ENCODE assay signal across 9 cellular contexts in genomic region chr5:151298063-151298462, GRCh38. TPM values are rescaled to one million over a fixed set of nuclear protein-coding genes. Genes with fewer than 3 reads are reported as not detected.
DNase-seq lines count a peak whose midpoint lies in the region; ATAC-seq, FAIRE-seq and TF ChIP-seq lines count a peak whose summit lies in the region.
"Had no signal": no experiment of that assay in that cellular context is flagged by ENCODE, and none has a peak within 500 bp of the region (broad histone marks: within the 10 kb centered on the region; RNA-seq: fewer than 3 reads in every experiment).

No MANE protein-coding gene starts in this region.

- H3K27me3 ChIP-seq in SJCRH30 (no peaks in the 10 kb centered on the region), aorta (ENCODE audit: control insufficient read depth in 1 of 2, insufficient read depth in 2 of 2, low read length in 1 of 2) (no peaks in the 10 kb centered on the region)

- WGBS in aorta, 2 donors: 8 to 78% methylated on average over 4 of the region's 4 CpGs

- no peak for FAIRE-seq in H54 (lab: Jason Lieb, UNC)

- no peaks in the 10 kb centered on the region for H3K36me3 ChIP-seq in SJCRH30
- no peaks in the 10 kb centered on the region for H3K36me3 ChIP-seq in aorta (ENCODE audit: control insufficient read depth in 1 of 2, insufficient read depth in 2 of 2, low read length in 1 of 2)

- H3K4me1 ChIP-seq in SJCRH30 (no peaks in the 10 kb centered on the region), aorta (ENCODE audit: control insufficient read depth in 1 of 2, insufficient read depth in 2 of 2, low read length in 2 of 2) (no peaks in the 10 kb centered on the region)

- ATAC-seq in aorta (ENCODE audit: low FRiP score): peak; percentile 59
- no peak for ATAC-seq in GM18909 (IDR thresholded peaks at IDR 0.05; ENCODE audit: poor library complexity, unreplicated experiment)

- no peaks in the 10 kb centered on the region for H3K9me3 ChIP-seq in SJCRH30 (replicated peaks)
- no peaks in the 10 kb centered on the region for H3K9me3 ChIP-seq in aorta (ENCODE audit: control insufficient read depth, low read length)

- H3K27ac ChIP-seq in SJCRH30: no peak overlapping the region
- no peak overlapping the region for H3K27ac ChIP-seq in aorta (ENCODE audit: low read depth in 1 of 2, low read length in 2 of 2)

- TF ChIP-seq POLR2A in H54 (IDR thresholded peaks at IDR 0.05; ENCODE audit: low read depth, low read length): no peak

- intact Hi-C loops in aorta (cut with DNase I): no loop called here

- no peak overlapping the region for H3K4me3 ChIP-seq in SJCRH30
- H3K4me3 ChIP-seq in aorta (ENCODE audit: low read length in 2 of 2): no peak overlapping the region

- DNase-seq in COR-L47 (lab: John Stamatoyannopoulos, UW) (peak; percentile 47), H54 (ENCODE audit: insufficient read length, low spot score) (peak; percentile 51), SJCRH30 (peak; percentile 25 to 60), globus pallidus (ENCODE audit: low spot score) (peak; percentile 11), aorta (no peak), cerebellum (ENCODE audit: low spot score) (no peak), inferior parietal cortex (ENCODE audit: extremely low spot score) (no peak)

RNA-seq across cellular contexts. Expression of gene SLC36A3, which starts 5.5 kb away (rescaled TPM):
- not detected in 2 replicates for total RNA-seq in SJCRH30 (2014; rRNA removed; shearing (Covaris generic))
- total RNA-seq in aorta (not detected), cerebellum (not detected)
- not detected for polyA plus RNA-seq in aorta
- total RNA-seq: fibroblast of lung had no signal
- polyA plus RNA-seq: fibroblast of lung had no signal

RNA-seq across cellular contexts. Expression of gene GM2A, which starts 45.1 kb away (rescaled TPM):
- total RNA-seq in SJCRH30 (2014; rRNA removed; shearing (Covaris generic)): 1.7 and 2.0 TPM in 2 replicates
- total RNA-seq in aorta: 10 to 100 TPM; 25.0 to 32.7 TPM
- polyA plus RNA-seq in aorta: 10 to 100 TPM; 13.7 to 17.2 TPM
- 13.5 TPM for total RNA-seq in cerebellum

RNA-seq across cellular contexts. Expression of gene SLC36A2, which starts 49.3 kb away (rescaled TPM):
- not detected in 2 replicates for total RNA-seq in SJCRH30 (2014; rRNA removed; shearing (Covaris generic))
- total RNA-seq in aorta (not detected), cerebellum (not detected)
- polyA plus RNA-seq in aorta: not detected
- total RNA-seq: fibroblast of lung had no signal
- polyA plus RNA-seq: fibroblast of lung had no signal

Comparison
In these comparisons a context has a peak if more than half of its experiments do, and no peak if none do; other contexts are left out.
1. DNase-seq: peak in COR-L47 (single experiment), H54 (single experiment), SJCRH30 (2 of 2) and globus pallidus (single experiment); none in aorta (0 of 2), cerebellum (single experiment) and inferior parietal cortex (single experiment).